1 cellular context compared by ENCODE assay signal in genomic region chr11:102622258-102622657, GRCh38.
TF ChIP-seq lines count a peak whose summit lies in the region.

No MANE protein-coding gene starts in this region.

TF ChIP-seq in HepG2, 621 proteins besides CTCF, POLR2A, EP300 and RAD21 (continued from another document and continues in another):
- no peak for TF ChIP-seq GMEB1 (CRISPR knock-in tag; IDR thresholded peaks at IDR 0.05; ENCODE audit: borderline replicate concordance)
- TF ChIP-seq, protein P1, sequence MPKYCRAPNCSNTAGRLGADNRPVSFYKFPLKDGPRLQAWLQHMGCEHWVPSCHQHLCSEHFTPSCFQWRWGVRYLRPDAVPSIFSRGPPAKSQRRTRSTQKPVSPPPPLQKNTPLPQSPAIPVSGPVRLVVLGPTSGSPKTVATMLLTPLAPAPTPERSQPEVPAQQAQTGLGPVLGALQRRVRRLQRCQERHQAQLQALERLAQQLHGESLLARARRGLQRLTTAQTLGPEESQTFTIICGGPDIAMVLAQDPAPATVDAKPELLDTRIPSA (CRISPR knock-in tag; IDR thresholded peaks at IDR 0.05; ENCODE audit: borderline replicate concordance), result no peak
- TF ChIP-seq MIER3 (CRISPR knock-in tag; IDR thresholded peaks at IDR 0.05; ENCODE audit: borderline replicate concordance), result no peak
- TF ChIP-seq ZNF296 (CRISPR knock-in tag; conservative IDR thresholded peaks at IDR 0.05), result no peak
- no peak for TF ChIP-seq ZNF598 (CRISPR knock-in tag; IDR thresholded peaks at IDR 0.05; ENCODE audit: borderline replicate concordance)
- TF ChIP-seq, protein P2, sequence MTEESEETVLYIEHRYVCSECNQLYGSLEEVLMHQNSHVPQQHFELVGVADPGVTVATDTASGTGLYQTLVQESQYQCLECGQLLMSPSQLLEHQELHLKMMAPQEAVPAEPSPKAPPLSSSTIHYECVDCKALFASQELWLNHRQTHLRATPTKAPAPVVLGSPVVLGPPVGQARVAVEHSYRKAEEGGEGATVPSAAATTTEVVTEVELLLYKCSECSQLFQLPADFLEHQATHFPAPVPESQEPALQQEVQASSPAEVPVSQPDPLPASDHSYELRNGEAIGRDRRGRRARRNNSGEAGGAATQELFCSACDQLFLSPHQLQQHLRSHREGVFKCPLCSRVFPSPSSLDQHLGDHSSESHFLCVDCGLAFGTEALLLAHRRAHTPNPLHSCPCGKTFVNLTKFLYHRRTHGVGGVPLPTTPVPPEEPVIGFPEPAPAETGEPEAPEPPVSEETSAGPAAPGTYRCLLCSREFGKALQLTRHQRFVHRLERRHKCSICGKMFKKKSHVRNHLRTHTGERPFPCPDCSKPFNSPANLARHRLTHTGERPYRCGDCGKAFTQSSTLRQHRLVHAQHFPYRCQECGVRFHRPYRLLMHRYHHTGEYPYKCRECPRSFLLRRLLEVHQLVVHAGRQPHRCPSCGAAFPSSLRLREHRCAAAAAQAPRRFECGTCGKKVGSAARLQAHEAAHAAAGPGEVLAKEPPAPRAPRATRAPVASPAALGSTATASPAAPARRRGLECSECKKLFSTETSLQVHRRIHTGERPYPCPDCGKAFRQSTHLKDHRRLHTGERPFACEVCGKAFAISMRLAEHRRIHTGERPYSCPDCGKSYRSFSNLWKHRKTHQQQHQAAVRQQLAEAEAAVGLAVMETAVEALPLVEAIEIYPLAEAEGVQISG (CRISPR knock-in tag; IDR thresholded peaks at IDR 0.05), result peak; percentile 40; the same call in 1 of the 2 replicates
- no peak for TF ChIP-seq ZNF547 (CRISPR knock-in tag; IDR thresholded peaks at IDR 0.05)
- TF ChIP-seq HOXA7 (CRISPR knock-in tag; IDR thresholded peaks at IDR 0.05), result no peak
- TF ChIP-seq MED8 (CRISPR knock-in tag; IDR thresholded peaks at IDR 0.05; ENCODE audit: insufficient replicate concordance), result no peak
- TF ChIP-seq HNF1B (CRISPR knock-in tag; IDR thresholded peaks at IDR 0.05), result 0 out of 2 replicates have a peak, but pooled peaks have one; percentile 14
- TF ChIP-seq, protein P3, sequence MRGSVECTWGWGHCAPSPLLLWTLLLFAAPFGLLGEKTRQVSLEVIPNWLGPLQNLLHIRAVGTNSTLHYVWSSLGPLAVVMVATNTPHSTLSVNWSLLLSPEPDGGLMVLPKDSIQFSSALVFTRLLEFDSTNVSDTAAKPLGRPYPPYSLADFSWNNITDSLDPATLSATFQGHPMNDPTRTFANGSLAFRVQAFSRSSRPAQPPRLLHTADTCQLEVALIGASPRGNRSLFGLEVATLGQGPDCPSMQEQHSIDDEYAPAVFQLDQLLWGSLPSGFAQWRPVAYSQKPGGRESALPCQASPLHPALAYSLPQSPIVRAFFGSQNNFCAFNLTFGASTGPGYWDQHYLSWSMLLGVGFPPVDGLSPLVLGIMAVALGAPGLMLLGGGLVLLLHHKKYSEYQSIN (CRISPR knock-in tag; IDR thresholded peaks at IDR 0.05; ENCODE audit: borderline replicate concordance), result no peak
- TF ChIP-seq ZNF382 (CRISPR knock-in tag; IDR thresholded peaks at IDR 0.05; ENCODE audit: borderline replicate concordance), result no peak
- TF ChIP-seq TBX2 (CRISPR knock-in tag; IDR thresholded peaks at IDR 0.05; ENCODE audit: borderline replicate concordance), result peak; percentile 42; the same call in 1 of the 2 replicates
- TF ChIP-seq, protein P4, sequence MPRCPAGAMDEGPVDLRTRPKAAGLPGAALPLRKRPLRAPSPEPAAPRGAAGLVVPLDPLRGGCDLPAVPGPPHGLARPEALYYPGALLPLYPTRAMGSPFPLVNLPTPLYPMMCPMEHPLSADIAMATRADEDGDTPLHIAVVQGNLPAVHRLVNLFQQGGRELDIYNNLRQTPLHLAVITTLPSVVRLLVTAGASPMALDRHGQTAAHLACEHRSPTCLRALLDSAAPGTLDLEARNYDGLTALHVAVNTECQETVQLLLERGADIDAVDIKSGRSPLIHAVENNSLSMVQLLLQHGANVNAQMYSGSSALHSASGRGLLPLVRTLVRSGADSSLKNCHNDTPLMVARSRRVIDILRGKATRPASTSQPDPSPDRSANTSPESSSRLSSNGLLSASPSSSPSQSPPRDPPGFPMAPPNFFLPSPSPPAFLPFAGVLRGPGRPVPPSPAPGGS (CRISPR knock-in tag; IDR thresholded peaks at IDR 0.05), result no peak
- no peak for TF ChIP-seq ZC3H4 (CRISPR knock-in tag; IDR thresholded peaks at IDR 0.05; ENCODE audit: borderline replicate concordance)
- TF ChIP-seq NFKB2 (CRISPR knock-in tag; IDR thresholded peaks at IDR 0.05; ENCODE audit: borderline replicate concordance), result no peak
- TF ChIP-seq ZBTB43 (CRISPR knock-in tag; conservative IDR thresholded peaks at IDR 0.05), result no peak
- TF ChIP-seq SMAD3 (CRISPR knock-in tag; IDR thresholded peaks at IDR 0.05), result no peak
- TF ChIP-seq RXRA (CRISPR knock-in tag; IDR thresholded peaks at IDR 0.05), result peak; percentile 42; the same call in 1 of the 2 replicates
- TF ChIP-seq ZBTB1 (CRISPR knock-in tag; IDR thresholded peaks at IDR 0.05; ENCODE audit: borderline replicate concordance), result no peak
- no peak for TF ChIP-seq JUNB (CRISPR knock-in tag; IDR thresholded peaks at IDR 0.05; ENCODE audit: borderline replicate concordance)
- TF ChIP-seq ZNF83 (CRISPR knock-in tag; IDR thresholded peaks at IDR 0.05; ENCODE audit: borderline replicate concordance), result no peak
- peak; percentile 79; the same call in 1 of the 2 replicates for TF ChIP-seq MLX (CRISPR knock-in tag; IDR thresholded peaks at IDR 0.05)
- TF ChIP-seq HMGXB4 (CRISPR knock-in tag; IDR thresholded peaks at IDR 0.05; ENCODE audit: borderline replicate concordance in 1 of 2, low read depth in 1 of 2), result no peak
- 0 out of 2 replicates have a peak, but pooled peaks have one; percentile 43 for TF ChIP-seq ZSCAN31 (CRISPR knock-in tag; IDR thresholded peaks at IDR 0.05; ENCODE audit: low read depth)
- TF ChIP-seq, protein P5, sequence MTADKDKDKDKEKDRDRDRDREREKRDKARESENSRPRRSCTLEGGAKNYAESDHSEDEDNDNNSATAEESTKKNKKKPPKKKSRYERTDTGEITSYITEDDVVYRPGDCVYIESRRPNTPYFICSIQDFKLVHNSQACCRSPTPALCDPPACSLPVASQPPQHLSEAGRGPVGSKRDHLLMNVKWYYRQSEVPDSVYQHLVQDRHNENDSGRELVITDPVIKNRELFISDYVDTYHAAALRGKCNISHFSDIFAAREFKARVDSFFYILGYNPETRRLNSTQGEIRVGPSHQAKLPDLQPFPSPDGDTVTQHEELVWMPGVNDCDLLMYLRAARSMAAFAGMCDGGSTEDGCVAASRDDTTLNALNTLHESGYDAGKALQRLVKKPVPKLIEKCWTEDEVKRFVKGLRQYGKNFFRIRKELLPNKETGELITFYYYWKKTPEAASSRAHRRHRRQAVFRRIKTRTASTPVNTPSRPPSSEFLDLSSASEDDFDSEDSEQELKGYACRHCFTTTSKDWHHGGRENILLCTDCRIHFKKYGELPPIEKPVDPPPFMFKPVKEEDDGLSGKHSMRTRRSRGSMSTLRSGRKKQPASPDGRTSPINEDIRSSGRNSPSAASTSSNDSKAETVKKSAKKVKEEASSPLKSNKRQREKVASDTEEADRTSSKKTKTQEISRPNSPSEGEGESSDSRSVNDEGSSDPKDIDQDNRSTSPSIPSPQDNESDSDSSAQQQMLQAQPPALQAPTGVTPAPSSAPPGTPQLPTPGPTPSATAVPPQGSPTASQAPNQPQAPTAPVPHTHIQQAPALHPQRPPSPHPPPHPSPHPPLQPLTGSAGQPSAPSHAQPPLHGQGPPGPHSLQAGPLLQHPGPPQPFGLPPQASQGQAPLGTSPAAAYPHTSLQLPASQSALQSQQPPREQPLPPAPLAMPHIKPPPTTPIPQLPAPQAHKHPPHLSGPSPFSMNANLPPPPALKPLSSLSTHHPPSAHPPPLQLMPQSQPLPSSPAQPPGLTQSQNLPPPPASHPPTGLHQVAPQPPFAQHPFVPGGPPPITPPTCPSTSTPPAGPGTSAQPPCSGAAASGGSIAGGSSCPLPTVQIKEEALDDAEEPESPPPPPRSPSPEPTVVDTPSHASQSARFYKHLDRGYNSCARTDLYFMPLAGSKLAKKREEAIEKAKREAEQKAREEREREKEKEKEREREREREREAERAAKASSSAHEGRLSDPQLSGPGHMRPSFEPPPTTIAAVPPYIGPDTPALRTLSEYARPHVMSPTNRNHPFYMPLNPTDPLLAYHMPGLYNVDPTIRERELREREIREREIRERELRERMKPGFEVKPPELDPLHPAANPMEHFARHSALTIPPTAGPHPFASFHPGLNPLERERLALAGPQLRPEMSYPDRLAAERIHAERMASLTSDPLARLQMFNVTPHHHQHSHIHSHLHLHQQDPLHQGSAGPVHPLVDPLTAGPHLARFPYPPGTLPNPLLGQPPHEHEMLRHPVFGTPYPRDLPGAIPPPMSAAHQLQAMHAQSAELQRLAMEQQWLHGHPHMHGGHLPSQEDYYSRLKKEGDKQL (CRISPR knock-in tag; IDR thresholded peaks at IDR 0.05; ENCODE audit: low read depth), result no peak
- TF ChIP-seq HNF4A (CRISPR knock-in tag; IDR thresholded peaks at IDR 0.05), result peak; percentile 81
- TF ChIP-seq SP5 (CRISPR knock-in tag; IDR thresholded peaks at IDR 0.05; ENCODE audit: borderline replicate concordance, low read depth), result no peak
- no peak for TF ChIP-seq ZFP90 (CRISPR knock-in tag; IDR thresholded peaks at IDR 0.05; ENCODE audit: borderline replicate concordance)
- no peak for TF ChIP-seq ARID4A (CRISPR knock-in tag; IDR thresholded peaks at IDR 0.05; ENCODE audit: borderline replicate concordance)
- no peak for TF ChIP-seq ZNF569 (CRISPR knock-in tag; IDR thresholded peaks at IDR 0.05; ENCODE audit: borderline replicate concordance)
